19 cellular contexts compared by ENCODE assay signal in genomic region chr15:100083572-100083971, GRCh38.
DNase-seq lines count a peak whose midpoint lies in the region; ATAC-seq and TF ChIP-seq lines count a peak whose summit lies in the region.
"Had no signal": no experiment of that assay in that cellular context is flagged by ENCODE, and none has a peak within 500 bp of the region (broad histone marks: within the 10 kb centered on the region; RNA-seq: fewer than 3 reads in every experiment).

No MANE protein-coding gene starts in this region.

- no peak overlapping the region for H3K9ac ChIP-seq in BLaER1
- H3K9ac ChIP-seq: SK-N-SH had no signal

- H4K20me1 ChIP-seq in BLaER1, result no peaks in the 10 kb centered on the region

- H3K4me1 ChIP-seq in BLaER1 (peaks cover 18% of the 10 kb centered on the region), right atrium auricular region (peaks cover 0 to 9% of the 10 kb centered on the region in 2 donors)
- H3K4me1 ChIP-seq: colonic mucosa, Peyer's patch, tibial nerve had no signal

- H3K27ac ChIP-seq in BLaER1 (no peak overlapping the region), right atrium auricular region (peak overlapping the region; percentile 27 to 51)
- H3K27ac ChIP-seq: colonic mucosa, Peyer's patch, tibial nerve had no signal

- no peak overlapping the region for H3K4me3 ChIP-seq in BLaER1
- H3K4me3 ChIP-seq in right atrium auricular region, result no peak overlapping the region
- H3K4me3 ChIP-seq: colonic mucosa, Peyer's patch, tibial nerve had no signal

- no peaks in the 10 kb centered on the region for H3K9me3 ChIP-seq in BLaER1
- no peaks in the 10 kb centered on the region for H3K9me3 ChIP-seq in right atrium auricular region
- H3K9me3 ChIP-seq: colonic mucosa, Peyer's patch, SK-N-SH, tibial nerve had no signal

- ATAC-seq in GM18870 (IDR thresholded peaks at IDR 0.05; ENCODE audit: unreplicated experiment) (no peak), GM21717 (IDR thresholded peaks at IDR 0.05; ENCODE audit: unreplicated experiment) (no peak)

- H3K36me3 ChIP-seq in BLaER1, result no peaks in the 10 kb centered on the region
- no peaks in the 10 kb centered on the region for H3K36me3 ChIP-seq in right atrium auricular region
- H3K36me3 ChIP-seq: colonic mucosa, Peyer's patch, tibial nerve had no signal

- H3K4me2 ChIP-seq in BLaER1, result peak overlapping the region; percentile 42
- H3K4me2 ChIP-seq: SK-N-SH had no signal

- DNase-seq in astrocyte of the hippocampus (ENCODE audit: low read depth, low spot score), result peak; percentile 32
- no peak for DNase-seq in right atrium auricular region (ENCODE audit: low spot score)
- peak; percentile 1 for DNase-seq in renal cortical epithelial cell (ENCODE audit: low read depth)
- no peak for DNase-seq in stimulated activated CD4-positive, alpha-beta T cell treated with anti-CD3 and anti-CD28 coated beads, Interleukin-4, amount 100 ng/mL, for 24 hours
- no peak for DNase-seq in OCI-M1 (lab: John Stamatoyannopoulos, UW)
- DNase-seq: activated CD4-positive, alpha-beta T cell treated with anti-CD3 and anti-CD28 coated beads, Interleukin-2, amount 50 U/mL, for 4 hours; activated naive CD8-positive, alpha-beta T cell treated with anti-CD3 and anti-CD28 coated beads for 36 hours; colonic mucosa; NCI-H1105 treated with DMSO at 0.1 percent for 48 hours; NCI-H2081 treated with DMSO at 0.1 percent for 48 hours; NCI-H446 treated with DMSO at 0.1 percent for 48 hours; Peyer's patch; SK-N-SH; stimulated activated CD4-positive, alpha-beta T cell treated with anti-CD3 and anti-CD28 coated beads, Interleukin-4, amount 100 ng/mL, for 1 hour; stimulated activated naive CD4-positive, alpha-beta T cell treated with Interleukin-2 at 50 U/mL for 16 hours had no signal

- no peak for TF ChIP-seq CTCF in right atrium auricular region (IDR thresholded peaks at IDR 0.05)

- H3K27me3 ChIP-seq in BLaER1, result no peaks in the 10 kb centered on the region
- no peaks in the 10 kb centered on the region for H3K27me3 ChIP-seq in right atrium auricular region
- H3K27me3 ChIP-seq: colonic mucosa, Peyer's patch, tibial nerve had no signal

Comparison
In these comparisons a context has a peak if more than half of its experiments do, and no peak if none do; other contexts are left out.
1. DNase-seq: peak in astrocyte of the hippocampus (single experiment) and renal cortical epithelial cell (single experiment); none in right atrium auricular region (single experiment), stimulated activated CD4-positive, alpha-beta T cell treated with anti-CD3 and anti-CD28 coated beads, Interleukin-4, amount 100 ng/mL, for 24 hours (single experiment) and OCI-M1 (single experiment).